ENCODE assay signal across 34 cellular contexts in genomic region chr14:86279405-86279804, GRCh38.
"Had no signal": no experiment of that assay in that cellular context is flagged by ENCODE, and none has a peak within 500 bp of the region (broad histone marks: within the 10 kb centered on the region; RNA-seq: fewer than 3 reads in every experiment).

No MANE protein-coding gene starts in this region.

- H3K27ac ChIP-seq: ascending aorta, breast epithelium, cardiac muscle cell, colonic mucosa, epithelial cell of prostate, esophagus squamous epithelium, gastroesophageal sphincter, WERI-Rb-1 had no signal

- ATAC-seq: activated CD4-positive, alpha-beta T cell treated with anti-CD3 and anti-CD28 coated beads for 36 hours; activated CD8-positive, alpha-beta memory T cell treated with anti-CD3 and anti-CD28 coated beads, Interleukin-2, amount 10 ng/mL, durations not matched to agents 7 days and 5 days; activated CD8-positive, alpha-beta T cell treated with anti-CD3 and anti-CD28 coated beads, Interleukin-2, amount 10 ng/mL, durations not matched to agents 7 days and 5 days; activated naive CD8-positive, alpha-beta T cell treated with anti-CD3 and anti-CD28 coated beads, Interleukin-2, amount 50 U/mL, for 24 hours; gastroesophageal sphincter; T-helper 17 cell had no signal

- H3K27me3 ChIP-seq: ascending aorta, breast epithelium, cardiac muscle cell, colonic mucosa, esophagus squamous epithelium, gastroesophageal sphincter had no signal

- H3K36me3 ChIP-seq: ascending aorta, breast epithelium, cardiac muscle cell, colonic mucosa, esophagus squamous epithelium, gastroesophageal sphincter, WERI-Rb-1 had no signal

- H3K4me1 Mint-ChIP-seq: activated CD4-positive, alpha-beta T cell treated with anti-CD3 and anti-CD28 coated beads for 36 hours; activated CD4-positive, alpha-beta T cell treated with anti-CD3 and anti-CD28 coated beads, Interleukin-2, amount 10 ng/mL, durations not matched to agents 24 days and 14 days; activated CD8-positive, alpha-beta memory T cell treated with anti-CD3 and anti-CD28 coated beads, Interleukin-2, amount 10 ng/mL, durations not matched to agents 7 days and 5 days; activated naive CD4-positive, alpha-beta T cell treated with anti-CD3 and anti-CD28 coated beads, Interleukin-2, amount 50 U/mL, for 24 hours; activated naive CD8-positive, alpha-beta T cell treated with anti-CD3 and anti-CD28 coated beads for 36 hours; activated naive CD8-positive, alpha-beta T cell treated with anti-CD3 and anti-CD28 coated beads, Interleukin-2, amount 50 U/mL, for 24 hours; brain; T-helper 17 cell had no signal

- H3K27ac Mint-ChIP-seq: activated CD4-positive, alpha-beta memory T cell treated with anti-CD3 and anti-CD28 coated beads for 36 hours; activated CD4-positive, alpha-beta T cell treated with anti-CD3 and anti-CD28 coated beads for 36 hours; activated CD4-positive, alpha-beta T cell treated with anti-CD3 and anti-CD28 coated beads, Interleukin-2, amount 10 ng/mL, durations not matched to agents 24 days and 14 days; activated CD8-positive, alpha-beta memory T cell treated with anti-CD3 and anti-CD28 coated beads, Interleukin-2, amount 10 ng/mL, durations not matched to agents 7 days and 5 days; activated CD8-positive, alpha-beta T cell treated with anti-CD3 and anti-CD28 coated beads, Interleukin-2, amount 10 ng/mL, durations not matched to agents 7 days and 5 days; activated naive CD4-positive, alpha-beta T cell treated with anti-CD3 and anti-CD28 coated beads for 36 hours; activated naive CD4-positive, alpha-beta T cell treated with anti-CD3 and anti-CD28 coated beads, Interleukin-2, amount 50 U/mL, for 24 hours; activated naive CD8-positive, alpha-beta T cell treated with anti-CD3 and anti-CD28 coated beads for 36 hours; activated naive CD8-positive, alpha-beta T cell treated with anti-CD3 and anti-CD28 coated beads, Interleukin-2, amount 50 U/mL, for 24 hours; activated T-helper 1 cell treated with anti-CD3 and anti-CD28 coated beads, Interleukin-12 subunit alpha, Interleukin-12 subunit beta, Interleukin-2, Interleukin-4 antibody, amounts not matched to agents 30 ng/mL and 10 ng/mL and 1 ng/mL, durations not matched to agents 14 hours and 24 hours and 36 hours; activated T-helper 2 cell treated with anti-CD3 and anti-CD28 coated beads, Interferon-gamma antibody, Interleukin-2, Interleukin-4, amounts not matched to agents 10 μg/mL and 5 μg/mL and 100 μg/mL, durations not matched to agents 14 hours and 24 hours and 36 hours; brain; T-helper 17 cell; T-helper 2 cell treated with Interferon-gamma antibody and Interleukin-4, amounts not matched to agents 5 μg/mL and 100 μg/mL, for 36 hours had no signal

- H3K9me3 Mint-ChIP-seq: activated CD4-positive, alpha-beta T cell treated with anti-CD3 and anti-CD28 coated beads, Interleukin-2, amount 10 ng/mL, durations not matched to agents 24 days and 14 days; activated naive CD4-positive, alpha-beta T cell treated with anti-CD3 and anti-CD28 coated beads, Interleukin-2, amount 50 U/mL, for 24 hours; activated T-helper 1 cell treated with anti-CD3 and anti-CD28 coated beads, Interleukin-12 subunit alpha, Interleukin-12 subunit beta, Interleukin-2, Interleukin-4 antibody, amounts not matched to agents 30 ng/mL and 10 ng/mL and 1 ng/mL, durations not matched to agents 14 hours and 24 hours and 36 hours had no signal

- H3K4me3 Mint-ChIP-seq: activated CD4-positive, alpha-beta memory T cell treated with anti-CD3 and anti-CD28 coated beads for 36 hours; activated CD4-positive, alpha-beta T cell treated with anti-CD3 and anti-CD28 coated beads for 36 hours; activated CD4-positive, alpha-beta T cell treated with anti-CD3 and anti-CD28 coated beads, Interleukin-2, amount 10 ng/mL, durations not matched to agents 24 days and 14 days; activated CD8-positive, alpha-beta memory T cell treated with anti-CD3 and anti-CD28 coated beads, Interleukin-2, amount 10 ng/mL, durations not matched to agents 7 days and 5 days; activated CD8-positive, alpha-beta T cell treated with anti-CD3 and anti-CD28 coated beads, Interleukin-2, amount 10 ng/mL, durations not matched to agents 7 days and 5 days; activated naive CD4-positive, alpha-beta T cell treated with anti-CD3 and anti-CD28 coated beads for 36 hours; activated naive CD4-positive, alpha-beta T cell treated with anti-CD3 and anti-CD28 coated beads, Interleukin-2, amount 50 U/mL, for 24 hours; activated naive CD8-positive, alpha-beta T cell treated with anti-CD3 and anti-CD28 coated beads for 36 hours; activated naive CD8-positive, alpha-beta T cell treated with anti-CD3 and anti-CD28 coated beads, Interleukin-2, amount 50 U/mL, for 24 hours; activated T-helper 1 cell treated with anti-CD3 and anti-CD28 coated beads, Interleukin-12 subunit alpha, Interleukin-12 subunit beta, Interleukin-2, Interleukin-4 antibody, amounts not matched to agents 30 ng/mL and 10 ng/mL and 1 ng/mL, durations not matched to agents 14 hours and 24 hours and 36 hours; brain; T-helper 17 cell; T-helper 2 cell treated with Interferon-gamma antibody and Interleukin-4, amounts not matched to agents 5 μg/mL and 100 μg/mL, for 36 hours had no signal

- H3K36me3 Mint-ChIP-seq: activated CD4-positive, alpha-beta memory T cell treated with anti-CD3 and anti-CD28 coated beads for 36 hours; activated CD8-positive, alpha-beta memory T cell treated with anti-CD3 and anti-CD28 coated beads, Interleukin-2, amount 10 ng/mL, durations not matched to agents 7 days and 5 days; activated naive CD4-positive, alpha-beta T cell treated with anti-CD3 and anti-CD28 coated beads, Interleukin-2, amount 50 U/mL, for 24 hours; activated naive CD8-positive, alpha-beta T cell treated with anti-CD3 and anti-CD28 coated beads for 36 hours; brain had no signal

- H3K4me1 ChIP-seq: ascending aorta, breast epithelium, colonic mucosa, esophagus squamous epithelium, gastroesophageal sphincter had no signal

- H3K4me3 ChIP-seq: ascending aorta, breast epithelium, cardiac muscle cell, colonic mucosa, esophagus squamous epithelium, gastroesophageal sphincter had no signal

- DNase-seq: activated CD4-positive, alpha-beta memory T cell treated with anti-CD3 and anti-CD28 coated beads for 36 hours; activated CD4-positive, alpha-beta T cell treated with anti-CD3 and anti-CD28 coated beads for 36 hours; activated CD4-positive, alpha-beta T cell treated with anti-CD3 and anti-CD28 coated beads, Interleukin-2, amount 10 ng/mL, durations not matched to agents 24 days and 14 days; activated CD4-positive, CD25-positive, alpha-beta regulatory T cell; activated CD4-positive, CD25-positive, alpha-beta regulatory T cell treated with anti-CD3 and anti-CD28 coated beads, Interleukin-2, amount 50 U/mL, for 72 hours; activated CD8-positive, alpha-beta memory T cell treated with anti-CD3 and anti-CD28 coated beads, Interleukin-2, amount 10 ng/mL, durations not matched to agents 7 days and 5 days; activated CD8-positive, alpha-beta memory T cell treated with anti-CD3 and anti-CD28 coated beads, Interleukin-2, amount 50 U/mL, for 4 hours; activated CD8-positive, alpha-beta T cell treated with anti-CD3 and anti-CD28 coated beads, Interleukin-2, amount 10 ng/mL, durations not matched to agents 7 days and 5 days; activated effector memory CD4-positive, alpha-beta T cell treated with anti-CD3 and anti-CD28 coated beads, Interleukin-2, amount 50 U/mL, for 16 hours; activated naive CD4-positive, alpha-beta T cell treated with anti-CD3 and anti-CD28 coated beads for 36 hours; activated naive CD8-positive, alpha-beta T cell treated with anti-CD3 and anti-CD28 coated beads for 36 hours; activated naive CD8-positive, alpha-beta T cell treated with anti-CD3 and anti-CD28 coated beads, Interleukin-2, amount 50 U/mL, for 24 hours; activated T-cell treated with anti-CD3 and anti-CD28 coated beads, Interleukin-2, amount 50 U/mL, for 1 hour; activated T-cell treated with anti-CD3 and anti-CD28 coated beads, Interleukin-2, amount 50 U/mL, for 48 hours; central memory CD4-positive, alpha-beta T cell; cerebellar nuclear complex; colonic mucosa; effector CD8-positive, alpha-beta T cell; esophagus squamous epithelium; foreskin melanocyte; T-helper 1 cell; T-helper 17 cell; T1000; WERI-Rb-1 had no signal

- H3K27me3 Mint-ChIP-seq: activated CD4-positive, alpha-beta memory T cell treated with anti-CD3 and anti-CD28 coated beads for 36 hours; activated CD4-positive, alpha-beta T cell treated with anti-CD3 and anti-CD28 coated beads for 36 hours; activated CD4-positive, alpha-beta T cell treated with anti-CD3 and anti-CD28 coated beads, Interleukin-2, amount 10 ng/mL, durations not matched to agents 24 days and 14 days; activated CD8-positive, alpha-beta memory T cell treated with anti-CD3 and anti-CD28 coated beads, Interleukin-2, amount 10 ng/mL, durations not matched to agents 7 days and 5 days; activated naive CD4-positive, alpha-beta T cell treated with anti-CD3 and anti-CD28 coated beads, Interleukin-2, amount 50 U/mL, for 24 hours; activated naive CD8-positive, alpha-beta T cell treated with anti-CD3 and anti-CD28 coated beads for 36 hours; activated naive CD8-positive, alpha-beta T cell treated with anti-CD3 and anti-CD28 coated beads, Interleukin-2, amount 50 U/mL, for 24 hours; T-helper 17 cell had no signal

- H3K9me3 ChIP-seq: ascending aorta, breast epithelium, colonic mucosa had no signal
